In the genomic region with DNA sequence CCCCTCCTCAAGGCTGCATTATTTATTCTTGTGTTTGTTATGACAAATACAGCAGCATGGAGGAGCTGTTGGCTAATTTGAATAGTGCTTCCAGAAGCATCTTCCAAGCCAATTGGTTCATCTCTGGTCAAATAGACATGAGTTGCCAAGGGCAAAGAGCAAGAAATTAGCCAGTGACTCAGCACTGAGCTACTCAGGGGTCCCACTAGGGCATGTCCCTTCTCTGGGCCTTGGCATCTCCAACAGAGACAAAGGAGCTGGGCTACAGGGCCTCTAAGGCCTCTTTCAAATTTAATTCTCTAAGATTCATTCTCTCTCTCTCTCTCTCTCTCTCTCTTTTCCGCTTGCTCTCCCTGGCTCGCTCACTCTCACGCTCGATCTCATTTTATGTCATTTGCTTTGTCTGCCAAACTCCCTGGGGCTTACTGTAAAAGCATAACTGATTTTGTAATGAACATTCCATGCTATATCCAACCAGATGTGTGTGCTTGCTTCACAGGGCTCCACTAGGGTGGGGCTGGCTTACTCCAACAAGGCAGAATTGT, we compare ENCODE assay signal across 13 cellular contexts.
DNase-seq lines count a peak whose midpoint lies in the region; ATAC-seq, FAIRE-seq and TF ChIP-seq lines count a peak whose summit lies in the region.
"Had no signal": no experiment of that assay in that cellular context is flagged by ENCODE, and none has a peak within 500 bp of the region (broad histone marks: within the 10 kb centered on the region; RNA-seq: fewer than 3 reads in every experiment).

No MANE protein-coding gene starts in this region.

- peak overlapping the region; percentile 6 for H3K4me2 ChIP-seq in astrocyte (ENCODE audit: low read length)

- H3K4me3 ChIP-seq in astrocyte (ENCODE audit: insufficient read depth, low read depth, low read length) (no peak overlapping the region), subcutaneous abdominal adipose tissue (ENCODE audit: low read depth in 1 of 5, low read length in 5 of 5) (no peak overlapping the region), vagina (no peak overlapping the region)

- DNase-seq in DMS153 treated with DMSO at 0.1 percent for 48 hours (lab: John Stamatoyannopoulos, UW; ENCODE audit: unreplicated experiment) (peak; percentile 26), DMS153 (lab: John Stamatoyannopoulos, UW) (no peak), astrocyte (ENCODE audit: low read depth) (peak; percentile 90), left ventricle myocardium superior (peak; percentile 28), vagina (ENCODE audit: extremely low spot score in 2 of 2) (no peak), GM13977 (ENCODE audit: low spot score) (no peak)
- no peak for DNase-seq in activated CD4-positive, CD25-positive, alpha-beta regulatory T cell treated with anti-CD3 and anti-CD28 coated beads, Interleukin-2, amount 50 U/mL, for 72 hours
- DNase-seq: activated CD8-positive, alpha-beta memory T cell treated with anti-CD3 and anti-CD28 coated beads, Interleukin-2, amount 50 U/mL, for 48 hours; naive thymus-derived CD4-positive, alpha-beta T cell; NCI-H1092 had no signal

- no peaks in the 10 kb centered on the region for H3K9me3 ChIP-seq in astrocyte (ENCODE audit: insufficient read depth, low read depth, low read length)
- H3K9me3 ChIP-seq in subcutaneous abdominal adipose tissue (ENCODE audit: control insufficient read depth in 5 of 5, low read length in 5 of 5) = no peaks in the 10 kb centered on the region
- no peaks in the 10 kb centered on the region for H3K9me3 ChIP-seq in vagina

- intact Hi-C loops in left ventricle myocardium superior (cut with micrococcal nuclease) (no loop called here), vagina (cut with DNase I) (no loop called here)

- peak; percentile 66 for ATAC-seq in left ventricle myocardium superior
- ATAC-seq: naive thymus-derived CD4-positive, alpha-beta T cell had no signal

- H3K36me3 Mint-ChIP-seq in astrocyte (ENCODE audit: low read depth, unreplicated experiment) = no peaks in the 10 kb centered on the region
- H3K36me3 Mint-ChIP-seq: naive thymus-derived CD4-positive, alpha-beta T cell had no signal

- no peaks in the 10 kb centered on the region for H3K27me3 Mint-ChIP-seq in astrocyte (ENCODE audit: low read depth, unreplicated experiment)

- H4K20me1 ChIP-seq in astrocyte (ENCODE audit: insufficient read depth, low read length) = no peaks in the 10 kb centered on the region

- H3K4me1 Mint-ChIP-seq in astrocyte (ENCODE audit: low read depth, unreplicated experiment) = peaks cover 10% of the 10 kb centered on the region
- H3K4me1 Mint-ChIP-seq: endodermal cell; naive thymus-derived CD4-positive, alpha-beta T cell had no signal

- H3K27ac ChIP-seq in astrocyte (ENCODE audit: low read depth, low read length) (peak overlapping the region; percentile 57), subcutaneous abdominal adipose tissue (ENCODE audit: low read depth, low read length) (peak overlapping the region; percentile 53), vagina (no peak overlapping the region)

- H3K9me3 Mint-ChIP-seq in astrocyte (ENCODE audit: unreplicated experiment) = no peaks in the 10 kb centered on the region

- in situ Hi-C loops in GM13977 (cut with MboI; ENCODE audit: low pct_unique_long_range_greater_than_20kb, low sequenced_read_pairs, unreplicated experiment) = no loop called here

- H3K36me3 ChIP-seq in astrocyte (ENCODE audit: insufficient read depth, low read length) (no peaks in the 10 kb centered on the region), subcutaneous abdominal adipose tissue (ENCODE audit: control insufficient read depth in 5 of 5, insufficient read depth in 5 of 5, low read length in 5 of 5) (no peaks in the 10 kb centered on the region), vagina (no peaks in the 10 kb centered on the region)

- no peaks in the 10 kb centered on the region for H3K79me2 ChIP-seq in astrocyte (ENCODE audit: insufficient read depth, low read length)

- TF ChIP-seq CTCF in astrocyte (IDR thresholded peaks at IDR 0.05; ENCODE audit: insufficient read depth, low read depth, low read length) (no peak), vagina (IDR thresholded peaks at IDR 0.05) (no peak), GM13977 (IDR thresholded peaks at IDR 0.05; ENCODE audit: extremely low read depth, insufficient read depth, missing control alignments) (no peak)

- H3K27ac Mint-ChIP-seq in astrocyte (ENCODE audit: unreplicated experiment) = no peak overlapping the region
- H3K27ac Mint-ChIP-seq: endodermal cell; naive thymus-derived CD4-positive, alpha-beta T cell had no signal

- peak; percentile 95 for FAIRE-seq in astrocyte (lab: Jason Lieb, UNC)
- FAIRE-seq: A204.1 had no signal

- H3K27me3 ChIP-seq in astrocyte (ENCODE audit: insufficient read depth, low read length) (no peaks in the 10 kb centered on the region), subcutaneous abdominal adipose tissue (ENCODE audit: control insufficient read depth in 5 of 5, insufficient read depth in 4 of 5, low read length in 5 of 5) (peaks cover 0 to under 1% (median 0%) of the 10 kb centered on the region in 5 donors), vagina (no peaks in the 10 kb centered on the region)

- TF ChIP-seq POLR2A in vagina (IDR thresholded peaks at IDR 0.05) = no peak

- H2AFZ ChIP-seq in astrocyte (ENCODE audit: low read depth, low read length) = peak overlapping the region; percentile 52

- H3K4me1 ChIP-seq in astrocyte (ENCODE audit: insufficient read depth, low read length) (peaks cover 5% of the 10 kb centered on the region), subcutaneous abdominal adipose tissue (ENCODE audit: control insufficient read depth in 5 of 5, insufficient read depth in 5 of 5, low read length in 5 of 5) (peaks cover 3 to 33% (median 32%) of the 10 kb centered on the region in 5 donors), vagina (no peaks in the 10 kb centered on the region)

- H3K4me3 Mint-ChIP-seq in astrocyte (ENCODE audit: unreplicated experiment) = no peak overlapping the region
- H3K4me3 Mint-ChIP-seq: endodermal cell; naive thymus-derived CD4-positive, alpha-beta T cell had no signal

- H3K9ac ChIP-seq in astrocyte (ENCODE audit: low read length) = peak overlapping the region; percentile 38
- H3K9ac ChIP-seq in subcutaneous abdominal adipose tissue (ENCODE audit: low read length in 5 of 5) = no peak overlapping the region

Comparison
In these comparisons a context has a peak if more than half of its experiments do, and no peak if none do; other contexts are left out.
1. DNase-seq: peak in DMS153 treated with DMSO at 0.1 percent for 48 hours (single experiment), astrocyte (single experiment) and left ventricle myocardium superior (single experiment); none in DMS153 (single experiment), vagina (0 of 2), GM13977 (single experiment) and activated CD4-positive, CD25-positive, alpha-beta regulatory T cell treated with anti-CD3 and anti-CD28 coated beads, Interleukin-2, amount 50 U/mL, for 72 hours (single experiment).